23 cellular contexts compared by ENCODE assay signal in the genomic region with DNA sequence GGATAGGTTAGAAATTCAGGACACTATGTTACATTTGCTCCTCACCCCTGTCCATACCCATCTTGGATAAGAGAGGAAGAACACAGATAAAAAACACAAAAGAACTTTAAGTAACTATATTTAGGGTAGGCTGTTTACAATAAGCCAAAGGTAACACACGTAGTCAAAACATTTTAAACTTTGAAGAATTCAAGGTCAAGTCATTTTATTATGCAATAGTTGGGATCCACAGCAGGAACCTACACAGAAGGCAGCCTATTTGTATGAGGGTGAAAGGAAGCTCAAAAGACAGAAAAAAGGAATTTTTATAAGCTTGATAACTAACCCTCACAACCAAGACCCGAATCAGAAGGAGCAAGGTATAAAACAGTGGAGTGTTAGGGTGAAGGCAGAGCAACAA.
A peak's percentile ranks its signal among the peaks of the same experiment; 100 is the strongest.
DNase-seq lines count a peak whose midpoint lies in the region; ATAC-seq and TF ChIP-seq lines count a peak whose summit lies in the region.
"Had no signal": no experiment of that assay in that cellular context is flagged by ENCODE, and none has a peak within 500 bp of the region (broad histone marks: within the 10 kb centered on the region; RNA-seq: fewer than 3 reads in every experiment).

No MANE protein-coding gene starts in this region.

- no peak for DNase-seq in activated T-cell treated with anti-CD3 and anti-CD28 coated beads, Interleukin-2, amount 50 U/mL, for 72 hours
- DNase-seq in activated T-cell treated with anti-CD3 and anti-CD28 coated beads, Interleukin-2, amount 50 U/mL, for 24 hours: no peak
- no peak for DNase-seq in T-cell
- no peak for DNase-seq in endodermal cell
- no peak for DNase-seq in stimulated activated effector memory CD8-positive, alpha-beta T cell treated with anti-CD3 and anti-CD28 coated beads, Interleukin-12 subunit alpha, Interleukin-12 subunit beta, amount 100 ng/mL, for 72 hours (ENCODE audit: low spot score in 2 of 2)
- no peak for DNase-seq in NCI-H2171 treated with DMSO at 0.1 percent for 48 hours (lab: John Stamatoyannopoulos, UW)
- DNase-seq: ACHN, AML-193, C1 segment of cervical spinal cord, COR-L47, MV-4-11, NCI-H1105 treated with DMSO at 0.1 percent for 48 hours, NCI-H2029 treated with DMSO at 0.1 percent for 48 hours, NCI-H524 treated with DMSO at 0.1 percent for 48 hours, NCI-H82, SIG-M5, SK-N-SH had no signal

- no peaks in the 10 kb centered on the region for H3K27me3 ChIP-seq in endodermal cell (ENCODE audit: control insufficient read depth, insufficient read depth, low read length, poor library complexity, severe bottlenecking)

- peak overlapping the region in 1 of 2 donors; percentile 62 for H3K4me3 Mint-ChIP-seq in activated T-cell treated with anti-CD3 and anti-CD28 coated beads, Interleukin-2, amount 50 U/mL, for 72 hours
- no peak overlapping the region for H3K4me3 Mint-ChIP-seq in activated T-cell treated with anti-CD3 and anti-CD28 coated beads, Interleukin-2, amount 50 U/mL, for 24 hours
- H3K4me3 Mint-ChIP-seq in T-cell: peak overlapping the region in 2 of 3 donors; percentile 10 to 62
- no peak overlapping the region for H3K4me3 Mint-ChIP-seq in endodermal cell
- H3K4me3 Mint-ChIP-seq in stimulated activated effector memory CD8-positive, alpha-beta T cell treated with anti-CD3 and anti-CD28 coated beads, Interleukin-12 subunit alpha, Interleukin-12 subunit beta, amount 100 ng/mL, for 72 hours: peak overlapping the region; percentile 36

- no peak for ATAC-seq in activated T-cell treated with anti-CD3 and anti-CD28 coated beads, Interleukin-2, amount 50 U/mL, for 72 hours (replicated peaks in 1 of 2)
- no peak for ATAC-seq in T-cell (replicated peaks in 1 of 4)
- ATAC-seq in stimulated activated effector memory CD8-positive, alpha-beta T cell treated with anti-CD3 and anti-CD28 coated beads, Interleukin-12 subunit alpha, Interleukin-12 subunit beta, amount 100 ng/mL, for 72 hours: no peak
- no peak for ATAC-seq in HG02571 (IDR thresholded peaks at IDR 0.05; ENCODE audit: unreplicated experiment)
- ATAC-seq in esophagus mucosa: no peak
- ATAC-seq: Panc1 had no signal

- TF ChIP-seq CTCF in endodermal cell (conservative IDR thresholded peaks at IDR 0.05): no peak

- H3K36me3 ChIP-seq in endodermal cell (ENCODE audit: control insufficient read depth, insufficient read depth, low read length): peaks cover 31% of the 10 kb centered on the region

- H3K27ac Mint-ChIP-seq in activated T-cell treated with anti-CD3 and anti-CD28 coated beads, Interleukin-2, amount 50 U/mL, for 72 hours: peak overlapping the region; percentile 66
- no peak overlapping the region for H3K27ac Mint-ChIP-seq in activated T-cell treated with anti-CD3 and anti-CD28 coated beads, Interleukin-2, amount 50 U/mL, for 24 hours
- H3K27ac Mint-ChIP-seq in T-cell: peak overlapping the region; percentile 29 to 42
- H3K27ac Mint-ChIP-seq in endodermal cell: no peak overlapping the region
- peak overlapping the region; percentile 83 for H3K27ac Mint-ChIP-seq in stimulated activated effector memory CD8-positive, alpha-beta T cell treated with anti-CD3 and anti-CD28 coated beads, Interleukin-12 subunit alpha, Interleukin-12 subunit beta, amount 100 ng/mL, for 72 hours

- CTCF ChIA-PET in T-cell (lab: Charles Lee): no interaction called here

- WGBS in endodermal cell (ENCODE audit: insufficient coverage in 1 of 2, insufficient read length in 1 of 2), 2 experiments: 97 to 100% methylated on average over 1 to 2 of the region's 2 CpGs

- H3K9me3 ChIP-seq in endodermal cell (ENCODE audit: control insufficient read depth, low read length): peaks cover 50% of the 10 kb centered on the region
- H3K9me3 ChIP-seq: SK-N-SH had no signal

- peak overlapping the region; percentile 4 for H3K4me3 ChIP-seq in endodermal cell (ENCODE audit: low read length)

- H3K4me1 ChIP-seq in endodermal cell (ENCODE audit: control insufficient read depth, insufficient read depth, low read length): no peaks in the 10 kb centered on the region

- H3K27me3 Mint-ChIP-seq in activated T-cell treated with anti-CD3 and anti-CD28 coated beads, Interleukin-2, amount 50 U/mL, for 72 hours (ENCODE audit: low read depth): no peaks in the 10 kb centered on the region
- no peaks in the 10 kb centered on the region for H3K27me3 Mint-ChIP-seq in activated T-cell treated with anti-CD3 and anti-CD28 coated beads, Interleukin-2, amount 50 U/mL, for 24 hours
- H3K27me3 Mint-ChIP-seq in T-cell (peaks cover 0 to 2% of the 10 kb centered on the region in 2 donors), endodermal cell (ENCODE audit: insufficient read depth) (no peaks in the 10 kb centered on the region)

- H3K9ac ChIP-seq in endodermal cell (ENCODE audit: extremely low read depth, low read length, poor library complexity, severe bottlenecking): no peak overlapping the region
- H3K9ac ChIP-seq: KMS-11, SK-N-SH had no signal

- peaks cover 12% of the 10 kb centered on the region for H3K4me1 Mint-ChIP-seq in activated T-cell treated with anti-CD3 and anti-CD28 coated beads, Interleukin-2, amount 50 U/mL, for 72 hours (ENCODE audit: low read depth)
- peaks cover 31% of the 10 kb centered on the region for H3K4me1 Mint-ChIP-seq in activated T-cell treated with anti-CD3 and anti-CD28 coated beads, Interleukin-2, amount 50 U/mL, for 24 hours (ENCODE audit: low read depth)
- peaks cover 22 to 50% (median 28%) of the 10 kb centered on the region in 3 donors for H3K4me1 Mint-ChIP-seq in T-cell
- no peaks in the 10 kb centered on the region for H3K4me1 Mint-ChIP-seq in endodermal cell
- peaks cover 36% of the 10 kb centered on the region for H3K4me1 Mint-ChIP-seq in stimulated activated effector memory CD8-positive, alpha-beta T cell treated with anti-CD3 and anti-CD28 coated beads, Interleukin-12 subunit alpha, Interleukin-12 subunit beta, amount 100 ng/mL, for 72 hours

- H3K9me3 Mint-ChIP-seq in activated T-cell treated with anti-CD3 and anti-CD28 coated beads, Interleukin-2, amount 50 U/mL, for 72 hours: no peaks in the 10 kb centered on the region
- no peaks in the 10 kb centered on the region for H3K9me3 Mint-ChIP-seq in activated T-cell treated with anti-CD3 and anti-CD28 coated beads, Interleukin-2, amount 50 U/mL, for 24 hours
- no peaks in the 10 kb centered on the region for H3K9me3 Mint-ChIP-seq in T-cell
- peaks cover 36% of the 10 kb centered on the region for H3K9me3 Mint-ChIP-seq in endodermal cell
- no peaks in the 10 kb centered on the region for H3K9me3 Mint-ChIP-seq in stimulated activated effector memory CD8-positive, alpha-beta T cell treated with anti-CD3 and anti-CD28 coated beads, Interleukin-12 subunit alpha, Interleukin-12 subunit beta, amount 100 ng/mL, for 72 hours

- POLR2A ChIA-PET in T-cell (lab: Charles Lee): no interaction called here

- no peak overlapping the region for H3K27ac ChIP-seq in endodermal cell (ENCODE audit: low read depth, low read length)
- H3K27ac ChIP-seq: 22Rv1, HL-60, KMS-11 had no signal

- no peaks in the 10 kb centered on the region for H3K36me3 Mint-ChIP-seq in activated T-cell treated with anti-CD3 and anti-CD28 coated beads, Interleukin-2, amount 50 U/mL, for 72 hours (ENCODE audit: insufficient read depth in 2 of 2)
- H3K36me3 Mint-ChIP-seq in activated T-cell treated with anti-CD3 and anti-CD28 coated beads, Interleukin-2, amount 50 U/mL, for 24 hours (ENCODE audit: low read depth): no peaks in the 10 kb centered on the region
- H3K36me3 Mint-ChIP-seq in T-cell: no peaks in the 10 kb centered on the region
- peaks cover 18% of the 10 kb centered on the region for H3K36me3 Mint-ChIP-seq in endodermal cell (ENCODE audit: low read depth)
- no peaks in the 10 kb centered on the region for H3K36me3 Mint-ChIP-seq in stimulated activated effector memory CD8-positive, alpha-beta T cell treated with anti-CD3 and anti-CD28 coated beads, Interleukin-12 subunit alpha, Interleukin-12 subunit beta, amount 100 ng/mL, for 72 hours

Comparison
In these comparisons a context has a peak if more than half of its experiments do, and no peak if none do; other contexts are left out.
1. H3K27ac Mint-ChIP-seq: peak in activated T-cell treated with anti-CD3 and anti-CD28 coated beads, Interleukin-2, amount 50 U/mL, for 72 hours (single experiment), T-cell (2 of 2) and stimulated activated effector memory CD8-positive, alpha-beta T cell treated with anti-CD3 and anti-CD28 coated beads, Interleukin-12 subunit alpha, Interleukin-12 subunit beta, amount 100 ng/mL, for 72 hours (single experiment); none in activated T-cell treated with anti-CD3 and anti-CD28 coated beads, Interleukin-2, amount 50 U/mL, for 24 hours (single experiment) and endodermal cell (single experiment).
2. H3K4me3 Mint-ChIP-seq: peak in T-cell (2 of 3) and stimulated activated effector memory CD8-positive, alpha-beta T cell treated with anti-CD3 and anti-CD28 coated beads, Interleukin-12 subunit alpha, Interleukin-12 subunit beta, amount 100 ng/mL, for 72 hours (single experiment); none in activated T-cell treated with anti-CD3 and anti-CD28 coated beads, Interleukin-2, amount 50 U/mL, for 24 hours (single experiment) and endodermal cell (single experiment).